1 cellular context compared by ENCODE assay signal in genomic region chr13:60163525-60164471, GRCh38.
TF ChIP-seq lines count a peak whose summit lies in the region.

A gene with protein sequence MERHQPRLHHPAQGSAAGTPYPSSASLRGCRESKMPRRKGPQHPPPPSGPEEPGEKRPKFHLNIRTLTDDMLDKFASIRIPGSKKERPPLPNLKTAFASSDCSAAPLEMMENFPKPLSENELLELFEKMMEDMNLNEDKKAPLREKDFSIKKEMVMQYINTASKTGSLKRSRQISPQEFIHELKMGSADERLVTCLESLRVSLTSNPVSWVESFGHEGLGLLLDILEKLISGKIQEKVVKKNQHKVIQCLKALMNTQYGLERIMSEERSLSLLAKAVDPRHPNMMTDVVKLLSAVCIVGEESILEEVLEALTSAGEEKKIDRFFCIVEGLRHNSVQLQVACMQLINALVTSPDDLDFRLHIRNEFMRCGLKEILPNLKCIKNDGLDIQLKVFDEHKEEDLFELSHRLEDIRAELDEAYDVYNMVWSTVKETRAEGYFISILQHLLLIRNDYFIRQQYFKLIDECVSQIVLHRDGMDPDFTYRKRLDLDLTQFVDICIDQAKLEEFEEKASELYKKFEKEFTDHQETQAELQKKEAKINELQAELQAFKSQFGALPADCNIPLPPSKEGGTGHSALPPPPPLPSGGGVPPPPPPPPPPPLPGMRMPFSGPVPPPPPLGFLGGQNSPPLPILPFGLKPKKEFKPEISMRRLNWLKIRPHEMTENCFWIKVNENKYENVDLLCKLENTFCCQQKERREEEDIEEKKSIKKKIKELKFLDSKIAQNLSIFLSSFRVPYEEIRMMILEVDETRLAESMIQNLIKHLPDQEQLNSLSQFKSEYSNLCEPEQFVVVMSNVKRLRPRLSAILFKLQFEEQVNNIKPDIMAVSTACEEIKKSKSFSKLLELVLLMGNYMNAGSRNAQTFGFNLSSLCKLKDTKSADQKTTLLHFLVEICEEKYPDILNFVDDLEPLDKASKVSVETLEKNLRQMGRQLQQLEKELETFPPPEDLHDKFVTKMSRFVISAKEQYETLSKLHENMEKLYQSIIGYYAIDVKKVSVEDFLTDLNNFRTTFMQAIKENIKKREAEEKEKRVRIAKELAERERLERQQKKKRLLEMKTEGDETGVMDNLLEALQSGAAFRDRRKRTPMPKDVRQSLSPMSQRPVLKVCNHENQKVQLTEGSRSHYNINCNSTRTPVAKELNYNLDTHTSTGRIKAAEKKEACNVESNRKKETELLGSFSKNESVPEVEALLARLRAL (minus strand): TSS chr13:60163928. CDS start chr13:60163766, 162 bp downstream.

TF ChIP-seq in HepG2, 621 proteins besides CTCF, POLR2A, EP300 and RAD21 (continued from another document and continues in another):
- TF ChIP-seq ZNF407 (CRISPR knock-in tag; IDR thresholded peaks at IDR 0.05; ENCODE audit: not compliant biosample characterization): peak; percentile 78
- peak; percentile 55; the same call in 1 of the 2 replicates for TF ChIP-seq SMYD3 (CRISPR knock-in tag; IDR thresholded peaks at IDR 0.05)
- no peak for TF ChIP-seq RBAK (CRISPR knock-in tag; IDR thresholded peaks at IDR 0.05)
- peak in 1 of 2 experiments; percentile 86; a peak in 2 of 4 replicates for TF ChIP-seq ATF4 (CRISPR knock-in tag; IDR thresholded peaks at IDR 0.05)
- TF ChIP-seq GTF3A (CRISPR knock-in tag; conservative IDR thresholded peaks at IDR 0.05): no peak
- TF ChIP-seq ZIK1 (CRISPR knock-in tag; IDR thresholded peaks at IDR 0.05; ENCODE audit: borderline replicate concordance, low read depth): 0 out of 2 replicates have a peak, but pooled peaks have one; percentile 33
- TF ChIP-seq, protein P1, sequence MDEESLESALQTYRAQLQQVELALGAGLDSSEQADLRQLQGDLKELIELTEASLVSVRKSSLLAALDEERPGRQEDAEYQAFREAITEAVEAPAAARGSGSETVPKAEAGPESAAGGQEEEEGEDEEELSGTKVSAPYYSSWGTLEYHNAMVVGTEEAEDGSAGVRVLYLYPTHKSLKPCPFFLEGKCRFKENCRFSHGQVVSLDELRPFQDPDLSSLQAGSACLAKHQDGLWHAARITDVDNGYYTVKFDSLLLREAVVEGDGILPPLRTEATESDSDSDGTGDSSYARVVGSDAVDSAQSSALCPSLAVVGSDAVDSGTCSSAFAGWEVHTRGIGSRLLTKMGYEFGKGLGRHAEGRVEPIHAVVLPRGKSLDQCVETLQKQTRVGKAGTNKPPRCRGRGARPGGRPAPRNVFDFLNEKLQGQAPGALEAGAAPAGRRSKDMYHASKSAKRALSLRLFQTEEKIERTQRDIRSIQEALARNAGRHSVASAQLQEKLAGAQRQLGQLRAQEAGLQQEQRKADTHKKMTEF (CRISPR knock-in tag; IDR thresholded peaks at IDR 0.05): peak; percentile 81
- TF ChIP-seq ZNF737 (CRISPR knock-in tag; IDR thresholded peaks at IDR 0.05; ENCODE audit: borderline replicate concordance): no peak
- TF ChIP-seq RERE (CRISPR knock-in tag; IDR thresholded peaks at IDR 0.05; ENCODE audit: low read depth): no peak
- TF ChIP-seq ZNF850 (CRISPR knock-in tag; conservative IDR thresholded peaks at IDR 0.05): no peak
- TF ChIP-seq PRDM10 (CRISPR knock-in tag; IDR thresholded peaks at IDR 0.05; ENCODE audit: low read depth): no peak
- peak; percentile 100 for TF ChIP-seq SP2 (CRISPR knock-in tag; IDR thresholded peaks at IDR 0.05)
- no peak for TF ChIP-seq CREB3 (CRISPR knock-in tag; IDR thresholded peaks at IDR 0.05)
- no peak for TF ChIP-seq ZBTB14 (CRISPR knock-in tag; IDR thresholded peaks at IDR 0.05)
- no peak for TF ChIP-seq RBM22 (optimal IDR thresholded peaks at IDR 0.05; ENCODE audit: low read length)
- TF ChIP-seq, protein P2, sequence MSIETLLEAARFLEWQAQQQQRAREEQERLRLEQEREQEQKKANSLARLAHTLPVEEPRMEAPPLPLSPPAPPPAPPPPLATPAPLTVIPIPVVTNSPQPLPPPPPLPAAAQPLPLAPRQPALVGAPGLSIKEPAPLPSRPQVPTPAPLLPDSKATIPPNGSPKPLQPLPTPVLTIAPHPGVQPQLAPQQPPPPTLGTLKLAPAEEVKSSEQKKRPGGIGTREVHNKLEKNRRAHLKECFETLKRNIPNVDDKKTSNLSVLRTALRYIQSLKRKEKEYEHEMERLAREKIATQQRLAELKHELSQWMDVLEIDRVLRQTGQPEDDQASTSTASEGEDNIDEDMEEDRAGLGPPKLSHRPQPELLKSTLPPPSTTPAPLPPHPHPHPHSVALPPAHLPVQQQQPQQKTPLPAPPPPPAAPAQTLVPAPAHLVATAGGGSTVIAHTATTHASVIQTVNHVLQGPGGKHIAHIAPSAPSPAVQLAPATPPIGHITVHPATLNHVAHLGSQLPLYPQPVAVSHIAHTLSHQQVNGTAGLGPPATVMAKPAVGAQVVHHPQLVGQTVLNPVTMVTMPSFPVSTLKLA (IDR thresholded peaks at IDR 0.05): 0 out of 2 replicates have a peak, but pooled peaks have one; percentile 16
- TF ChIP-seq ZMYM4 (CRISPR knock-in tag; IDR thresholded peaks at IDR 0.05): peak; percentile 94
- no peak for TF ChIP-seq TOE1 (CRISPR knock-in tag; IDR thresholded peaks at IDR 0.05)
- TF ChIP-seq MAFF (IDR thresholded peaks at IDR 0.05; ENCODE audit: low read depth, low read length): no peak
